In the genomic region with DNA sequence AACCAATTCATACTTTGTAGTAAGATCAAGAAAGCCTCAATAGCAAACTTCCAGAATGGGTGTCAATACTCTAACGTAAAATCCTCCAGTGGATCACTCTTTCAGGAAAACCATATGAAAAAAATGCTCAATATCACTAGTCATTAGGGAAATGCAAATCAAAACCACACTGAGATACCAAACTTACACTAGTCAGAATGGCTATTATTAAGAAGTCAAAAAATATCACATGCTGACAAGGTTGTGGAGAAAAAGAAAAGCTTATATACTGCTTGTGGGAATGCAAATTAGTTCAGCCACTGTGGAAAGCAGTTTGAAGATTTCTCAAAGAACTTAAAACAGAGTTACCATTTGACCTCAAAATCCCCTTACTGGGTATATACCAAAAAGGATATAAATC, we compare ENCODE assay signal across 16 cellular contexts. TPM values are rescaled to one million over a fixed set of nuclear protein-coding genes. Genes with fewer than 3 reads are reported as not detected.
A peak's percentile ranks its signal among the peaks of the same experiment; 100 is the strongest.
DNase-seq lines count a peak whose midpoint lies in the region; ATAC-seq and TF ChIP-seq lines count a peak whose summit lies in the region.
"Had no signal": no experiment of that assay in that cellular context is flagged by ENCODE, and none has a peak within 500 bp of the region (broad histone marks: within the 10 kb centered on the region; RNA-seq: fewer than 3 reads in every experiment).

No MANE protein-coding gene starts in this region.

- peaks cover 61 to 73% of the 10 kb centered on the region in 2 donors for H3K4me1 Mint-ChIP-seq in immature natural killer cell

- H3K27me3 ChIP-seq in ascending aorta: no peaks in the 10 kb centered on the region
- H3K27me3 ChIP-seq: gastroesophageal sphincter, ovary, Peyer's patch had no signal

- H3K4me3 Mint-ChIP-seq in immature natural killer cell: no peak overlapping the region
- H3K4me3 Mint-ChIP-seq: CD4-positive, alpha-beta T cell; HFFc6 had no signal

- no peaks in the 10 kb centered on the region for H3K36me3 Mint-ChIP-seq in immature natural killer cell

- peak overlapping the region; percentile 65 to 87 (median 76) for H3K27ac Mint-ChIP-seq in immature natural killer cell
- H3K27ac Mint-ChIP-seq: CD4-positive, alpha-beta T cell; HFFc6 had no signal

- H3K9me3 ChIP-seq in ascending aorta: no peaks in the 10 kb centered on the region
- H3K9me3 ChIP-seq: gastroesophageal sphincter, ovary, Peyer's patch had no signal

- ATAC-seq in GM19025 (IDR thresholded peaks at IDR 0.05; ENCODE audit: low read depth, unreplicated experiment) (peak; percentile 50), GM21786 (IDR thresholded peaks at IDR 0.05; ENCODE audit: unreplicated experiment) (peak; percentile 48), HG03066 (IDR thresholded peaks at IDR 0.05; ENCODE audit: low read depth, unreplicated experiment) (peak; percentile 59)
- ATAC-seq: gastroesophageal sphincter had no signal

- DNase-seq in immature natural killer cell (no peak), ascending aorta (ENCODE audit: low spot score in 2 of 2) (no peak), NCI-H345 treated with DMSO at 0.1 percent for 48 hours (lab: John Stamatoyannopoulos, UW; ENCODE audit: unreplicated experiment) (no peak), COLO668 (lab: John Stamatoyannopoulos, UW; ENCODE audit: unreplicated experiment) (no peak)
- DNase-seq: activated CD4-positive, CD25-positive, alpha-beta regulatory T cell treated with anti-CD3 and anti-CD28 coated beads, Interleukin-2, amount 50 U/mL, for 72 hours; CD4-positive, alpha-beta T cell; HFFc6; islet precursor cell; KBM-7; NCI-H524; ovary; Peyer's patch had no signal

- H3K4me3 ChIP-seq in ascending aorta: no peak overlapping the region
- H3K4me3 ChIP-seq: gastroesophageal sphincter, ovary, Peyer's patch had no signal

- H3K36me3 ChIP-seq in ascending aorta: no peaks in the 10 kb centered on the region
- H3K36me3 ChIP-seq: gastroesophageal sphincter, ovary, Peyer's patch had no signal

- no peaks in the 10 kb centered on the region for H3K9me3 Mint-ChIP-seq in immature natural killer cell
- H3K9me3 Mint-ChIP-seq: CD4-positive, alpha-beta T cell had no signal

- intact Hi-C loops in ascending aorta (cut with DNase I): no loop called here

- H3K4me1 ChIP-seq in ascending aorta: no peaks in the 10 kb centered on the region
- H3K4me1 ChIP-seq: gastroesophageal sphincter, Peyer's patch had no signal

- no peak overlapping the region for H3K27ac ChIP-seq in ascending aorta
- H3K27ac ChIP-seq: gastroesophageal sphincter, ovary, Peyer's patch had no signal

- peaks cover 0 to 5% (median 2%) of the 10 kb centered on the region in 3 donors for H3K27me3 Mint-ChIP-seq in immature natural killer cell (ENCODE audit: low read depth in 3 of 3)
- H3K27me3 Mint-ChIP-seq: CD4-positive, alpha-beta T cell had no signal

- TF ChIP-seq CTCF in ascending aorta (IDR thresholded peaks at IDR 0.05): no peak

RNA-seq across cellular contexts. Expression of gene ATXN7L3B, which starts 49.5 kb away (rescaled TPM):
- 10 to 100 TPM; 23.4 to 29.7 (median 27.1) TPM for polyA plus RNA-seq in immature natural killer cell
- 11.3 TPM for total RNA-seq in ascending aorta
